Comparison of ENCODE assay signal across 21 cellular contexts in the genomic region with DNA sequence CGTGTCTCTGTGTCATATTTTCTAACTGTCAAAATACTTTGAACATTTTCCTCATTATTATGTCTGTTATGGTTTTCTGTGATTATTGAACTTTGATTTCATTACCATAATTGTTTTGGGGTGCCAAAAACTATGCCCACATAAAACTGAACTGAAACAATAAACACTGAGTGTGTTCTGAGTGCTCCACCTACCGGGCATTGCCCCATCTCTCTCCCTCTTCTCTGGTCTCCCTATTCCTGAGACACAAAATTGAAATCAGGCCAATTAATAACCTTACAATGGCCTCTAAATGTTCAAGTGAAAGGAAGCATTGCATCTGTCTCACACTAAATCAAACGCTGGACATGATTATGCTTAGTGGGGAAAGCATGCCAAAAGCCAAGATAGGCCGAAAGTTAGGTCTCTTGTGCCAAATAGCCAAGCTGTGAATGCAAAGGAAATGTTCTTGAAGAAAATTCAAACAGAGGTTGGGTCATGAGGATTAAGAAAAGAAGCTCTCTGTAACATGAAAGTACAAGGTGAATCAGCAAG.
DNase-seq lines count a peak whose midpoint lies in the region; ATAC-seq and TF ChIP-seq lines count a peak whose summit lies in the region.
"Had no signal": no experiment of that assay in that cellular context is flagged by ENCODE, and none has a peak within 500 bp of the region (broad histone marks: within the 10 kb centered on the region; RNA-seq: fewer than 3 reads in every experiment).

No MANE protein-coding gene starts in this region.

- ATAC-seq in Panc1 (no peak), GM21515 (IDR thresholded peaks at IDR 0.05; ENCODE audit: unreplicated experiment) (no peak)
- ATAC-seq: activated CD4-positive, alpha-beta T cell treated with anti-CD3 and anti-CD28 coated beads for 36 hours; Right ventricle myocardium inferior; sciatic nerve had no signal

- H3K56ac ChIP-seq in H9 (ENCODE audit: insufficient read length, low read depth, low read length) = no peak overlapping the region

- TF ChIP-seq CTCF in AG04450 (IDR thresholded peaks at IDR 0.05; ENCODE audit: low read depth, low read length) (peak; percentile 38), H9 (conservative IDR thresholded peaks at IDR 0.05) (peak; percentile 40; the same call in 2 of the 3 replicates), Panc1 (IDR thresholded peaks at IDR 0.05) (peak; percentile 29; the same call in 1 of the 2 replicates), fibroblast of mammary gland (conservative IDR thresholded peaks at IDR 0.05; ENCODE audit: control insufficient read depth, insufficient read depth, low read depth, low read length) (peak; percentile 7), progenitor cell of endocrine pancreas (IDR thresholded peaks at IDR 0.05; ENCODE audit: unreplicated experiment) (no peak)

- CTCF ChIA-PET in AG04450 (lab: Charles Lee) (interaction anchor here (1.1 kb wide), 1 partner anchor 979 kb away, joined by 3 read pairs; no protein-coding TSS in a partner anchor), Panc1 (lab: Charles Lee) (no interaction called here)

- H2BK20ac ChIP-seq in H9 (ENCODE audit: low read depth, low read length, poor library complexity, severe bottlenecking) = no peak overlapping the region

- no peaks in the 10 kb centered on the region for H3K23me2 ChIP-seq in H9 (ENCODE audit: insufficient read length, low read depth, low read length, poor library complexity, severe bottlenecking)

- WGBS in H9 (ENCODE audit: extremely low coverage, insufficient read length, low lambda C conversion rate) = no CpG with 5 or more reads among the region's 4 CpGs

- H2BK15ac ChIP-seq in H9 (ENCODE audit: low read depth, low read length) = no peak overlapping the region

- no peak overlapping the region for H2BK120ac ChIP-seq in H9 (ENCODE audit: low read depth, low read length, poor library complexity, severe bottlenecking)

- no TSS peak for BruUV-seq in Panc1 (replicated peaks; lab: Mats Ljungman, UMichigan)

- no peaks in the 10 kb centered on the region for H3K9me3 ChIP-seq in AG04450 (ENCODE audit: control insufficient read depth, insufficient read depth, low read length)
- no peaks in the 10 kb centered on the region for H3K9me3 ChIP-seq in H9 (ENCODE audit: control insufficient read depth, low read depth, low read length)
- H3K9me3 ChIP-seq in Panc1 (ENCODE audit: control insufficient read depth, insufficient read depth, low read depth, low read length) = no peaks in the 10 kb centered on the region
- H3K9me3 ChIP-seq in SJCRH30 (replicated peaks) = 0 out of 2 replicates have a peak, but pooled peaks cover 2% of the 10 kb centered on the region
- H3K9me3 ChIP-seq: BLaER1 treated with 17β-estradiol and CSF1 and Interleukin-3, amounts not matched to agents 10 nM and 100 nM; neutrophil; tibial nerve had no signal

- H2BK12ac ChIP-seq in H9 (ENCODE audit: insufficient read length, low read depth, low read length) = no peak overlapping the region

- no peak overlapping the region for H4K91ac ChIP-seq in H9 (ENCODE audit: insufficient read length, low read depth, low read length)

- H3K9ac ChIP-seq in H9 (ENCODE audit: extremely low read depth, insufficient read length, low read length) = no peak overlapping the region
- H3K9ac ChIP-seq: BLaER1 treated with 17β-estradiol and CSF1 and Interleukin-3, amounts not matched to agents 10 nM and 100 nM had no signal

- no peak overlapping the region for H3K23ac ChIP-seq in H9 (ENCODE audit: insufficient read length, low read depth, low read length)

- H3K27me3 ChIP-seq in AG04450 (ENCODE audit: control insufficient read depth, insufficient read depth, low read length) = no peaks in the 10 kb centered on the region
- H3K27me3 ChIP-seq in H9 (ENCODE audit: insufficient read depth, low read length) = no peaks in the 10 kb centered on the region
- H3K27me3 ChIP-seq in Panc1 (ENCODE audit: control insufficient read depth, insufficient read depth, low read length) = no peaks in the 10 kb centered on the region
- H3K27me3 ChIP-seq in SJCRH30 = no peaks in the 10 kb centered on the region
- H3K27me3 ChIP-seq: BLaER1 treated with 17β-estradiol and CSF1 and Interleukin-3, amounts not matched to agents 10 nM and 100 nM; neutrophil; tibial nerve had no signal

- no peak overlapping the region for H2AK5ac ChIP-seq in H9 (ENCODE audit: insufficient read length, low read length)

- H4K5ac ChIP-seq in H9 (ENCODE audit: insufficient read length, low read depth, low read length) = no peak overlapping the region

- no peak overlapping the region for H2BK5ac ChIP-seq in H9 (ENCODE audit: insufficient read length, low read length)

- no peaks in the 10 kb centered on the region for H3K27me3 Mint-ChIP-seq in H9 (ENCODE audit: low read depth)
- H3K27me3 Mint-ChIP-seq in progenitor cell of endocrine pancreas = no peaks in the 10 kb centered on the region
- H3K27me3 Mint-ChIP-seq: activated CD4-positive, alpha-beta T cell treated with anti-CD3 and anti-CD28 coated beads for 36 hours; activated naive CD4-positive, alpha-beta T cell treated with anti-CD3 and anti-CD28 coated beads, Interleukin-2, amount 10 ng/mL, durations not matched to agents 7 days and 5 days had no signal

- H3K9me3 Mint-ChIP-seq in H9 (no peaks in the 10 kb centered on the region; a peak in 1 of 5 replicates), progenitor cell of endocrine pancreas (ENCODE audit: low read depth) (no peaks in the 10 kb centered on the region)

- H3K79me2 ChIP-seq in H9 (ENCODE audit: insufficient read depth, low read length) = no peaks in the 10 kb centered on the region

- H3K4me1 ChIP-seq in H9 (ENCODE audit: insufficient read depth, low read length) (no peaks in the 10 kb centered on the region), Panc1 (ENCODE audit: control insufficient read depth, insufficient read depth, low read length) (no peaks in the 10 kb centered on the region), SJCRH30 (no peaks in the 10 kb centered on the region)
- H3K4me1 ChIP-seq: BLaER1 treated with 17β-estradiol and CSF1 and Interleukin-3, amounts not matched to agents 10 nM and 100 nM; tibial nerve had no signal

- H3K18ac ChIP-seq in H9 (ENCODE audit: insufficient read length, low read depth, low read length) = no peak overlapping the region

- DNase-seq in AG04450 (ENCODE audit: low read depth, low spot score) = no peak
- no peak for DNase-seq in H9
- DNase-seq in Panc1 (ENCODE audit: low read depth, low spot score) = no peak
- DNase-seq in fibroblast of mammary gland (ENCODE audit: low read depth) = no peak
- no peak for DNase-seq in NCI-H187 (lab: John Stamatoyannopoulos, UW)
- no peak for DNase-seq in progenitor cell of endocrine pancreas (ENCODE audit: low spot score, unreplicated experiment)
- no peak for DNase-seq in SJCRH30
- DNase-seq: activated CD4-positive, alpha-beta T cell treated with anti-CD3 and anti-CD28 coated beads for 36 hours; activated naive CD4-positive, alpha-beta T cell treated with anti-CD3 and anti-CD28 coated beads, Interleukin-2, amount 10 ng/mL, durations not matched to agents 7 days and 5 days; DMS79 treated with DMSO at 0.1 percent for 48 hours; H7; NCI-H146; NCI-H69; stimulated activated CD4-positive, alpha-beta T cell treated with anti-CD3 and anti-CD28 coated beads, Interleukin-4, amount 100 ng/mL, for 4 hours had no signal

- H3K4me1 Mint-ChIP-seq in H9 = no peaks in the 10 kb centered on the region
- peaks cover 4% of the 10 kb centered on the region for H3K4me1 Mint-ChIP-seq in progenitor cell of endocrine pancreas (ENCODE audit: low read depth)
- H3K4me1 Mint-ChIP-seq: activated CD4-positive, alpha-beta T cell treated with anti-CD3 and anti-CD28 coated beads for 36 hours; activated naive CD4-positive, alpha-beta T cell treated with anti-CD3 and anti-CD28 coated beads, Interleukin-2, amount 10 ng/mL, durations not matched to agents 7 days and 5 days had no signal

- no peak overlapping the region for H2AFZ ChIP-seq in H9 (ENCODE audit: low read length)

- in situ Hi-C loops in Panc1 (cut with HindIII; ENCODE audit: low pct_unique_long_range_greater_than_20kb, low sequenced_read_pairs) = no loop called here

- H3K4me3 ChIP-seq in AG04450 (ENCODE audit: low read depth, low read length) (no peak overlapping the region), Panc1 (ENCODE audit: low read depth in 2 of 2, low read length in 2 of 2) (no peak overlapping the region), fibroblast of mammary gland (ENCODE audit: control insufficient read depth, low read depth, low read length) (no peak overlapping the region), SJCRH30 (no peak overlapping the region)
- H3K4me3 ChIP-seq: BLaER1 treated with 17β-estradiol and CSF1 and Interleukin-3, amounts not matched to agents 10 nM and 100 nM; tibial nerve had no signal

- intact Hi-C loops in Panc1 (cut with micrococcal nuclease; ENCODE audit: unreplicated experiment) = no loop called here

- H3K4me3 Mint-ChIP-seq in H9 (no peak overlapping the region), progenitor cell of endocrine pancreas (ENCODE audit: low read depth) (no peak overlapping the region)
- H3K4me3 Mint-ChIP-seq: activated CD4-positive, alpha-beta T cell treated with anti-CD3 and anti-CD28 coated beads for 36 hours; activated naive CD4-positive, alpha-beta T cell treated with anti-CD3 and anti-CD28 coated beads, Interleukin-2, amount 10 ng/mL, durations not matched to agents 7 days and 5 days; mesothelial cell of epicardium had no signal

- H3K4me2 ChIP-seq in H9 (ENCODE audit: insufficient read depth, insufficient read length, low read length) = no peak overlapping the region
- H3K4me2 ChIP-seq: BLaER1 treated with 17β-estradiol and CSF1 and Interleukin-3, amounts not matched to agents 10 nM and 100 nM had no signal

- H3K36me3 Mint-ChIP-seq in H9 (ENCODE audit: insufficient read depth in 1 of 3, low read depth in 3 of 3) = no peaks in the 10 kb centered on the region
- H3K36me3 Mint-ChIP-seq in progenitor cell of endocrine pancreas (ENCODE audit: insufficient read depth) = no peaks in the 10 kb centered on the region
- H3K36me3 Mint-ChIP-seq: activated naive CD4-positive, alpha-beta T cell treated with anti-CD3 and anti-CD28 coated beads, Interleukin-2, amount 10 ng/mL, durations not matched to agents 7 days and 5 days had no signal

- POLR2A ChIA-PET in AG04450 (lab: Yijun Ruan, JAX) = no interaction called here
- POLR2A ChIA-PET in Panc1 (lab: Charles Lee) = no interaction called here

- no peak overlapping the region for H3K4ac ChIP-seq in H9 (ENCODE audit: low read depth, low read length)

- H3K27ac ChIP-seq in AG04450 (ENCODE audit: low read depth, low read length) (no peak overlapping the region), H9 (ENCODE audit: insufficient read length, low read depth, low read length) (no peak overlapping the region), Panc1 (ENCODE audit: low read length) (no peak overlapping the region), SJCRH30 (no peak overlapping the region)
- H3K27ac ChIP-seq: BLaER1 treated with 17β-estradiol and CSF1 and Interleukin-3, amounts not matched to agents 10 nM and 100 nM; neutrophil; tibial nerve had no signal

- no peak overlapping the region for H4K8ac ChIP-seq in H9 (replicated peaks; ENCODE audit: insufficient read length, low read depth, low read length)

- H3K79me1 ChIP-seq in H9 (ENCODE audit: insufficient read depth, low read depth, low read length, poor library complexity, severe bottlenecking) = no peaks in the 10 kb centered on the region

- H3T11ph ChIP-seq in H9 (ENCODE audit: low read length) = no peak overlapping the region

- H3K36me3 ChIP-seq in Panc1 (ENCODE audit: control insufficient read depth, insufficient read depth, low read length) (no peaks in the 10 kb centered on the region), SJCRH30 (no peaks in the 10 kb centered on the region)
- H3K36me3 ChIP-seq: BLaER1 treated with 17β-estradiol and CSF1 and Interleukin-3, amounts not matched to agents 10 nM and 100 nM; neutrophil; tibial nerve had no signal

- H3K27ac Mint-ChIP-seq in H9 (no peak overlapping the region), progenitor cell of endocrine pancreas (no peak overlapping the region)
- H3K27ac Mint-ChIP-seq: activated CD4-positive, alpha-beta T cell treated with anti-CD3 and anti-CD28 coated beads for 36 hours; activated naive CD4-positive, alpha-beta T cell treated with anti-CD3 and anti-CD28 coated beads, Interleukin-2, amount 10 ng/mL, durations not matched to agents 7 days and 5 days; mesothelial cell of epicardium had no signal

- H3K14ac ChIP-seq in H9 (ENCODE audit: insufficient read depth, low read length) = no peak overlapping the region

- no peaks in the 10 kb centered on the region for H4K20me1 ChIP-seq in H9 (ENCODE audit: control insufficient read depth, insufficient read depth, insufficient read length)
- H4K20me1 ChIP-seq: BLaER1 treated with 17β-estradiol and CSF1 and Interleukin-3, amounts not matched to agents 10 nM and 100 nM had no signal
